Comparison of ENCODE assay signal across 8 cellular contexts in the genomic region with DNA sequence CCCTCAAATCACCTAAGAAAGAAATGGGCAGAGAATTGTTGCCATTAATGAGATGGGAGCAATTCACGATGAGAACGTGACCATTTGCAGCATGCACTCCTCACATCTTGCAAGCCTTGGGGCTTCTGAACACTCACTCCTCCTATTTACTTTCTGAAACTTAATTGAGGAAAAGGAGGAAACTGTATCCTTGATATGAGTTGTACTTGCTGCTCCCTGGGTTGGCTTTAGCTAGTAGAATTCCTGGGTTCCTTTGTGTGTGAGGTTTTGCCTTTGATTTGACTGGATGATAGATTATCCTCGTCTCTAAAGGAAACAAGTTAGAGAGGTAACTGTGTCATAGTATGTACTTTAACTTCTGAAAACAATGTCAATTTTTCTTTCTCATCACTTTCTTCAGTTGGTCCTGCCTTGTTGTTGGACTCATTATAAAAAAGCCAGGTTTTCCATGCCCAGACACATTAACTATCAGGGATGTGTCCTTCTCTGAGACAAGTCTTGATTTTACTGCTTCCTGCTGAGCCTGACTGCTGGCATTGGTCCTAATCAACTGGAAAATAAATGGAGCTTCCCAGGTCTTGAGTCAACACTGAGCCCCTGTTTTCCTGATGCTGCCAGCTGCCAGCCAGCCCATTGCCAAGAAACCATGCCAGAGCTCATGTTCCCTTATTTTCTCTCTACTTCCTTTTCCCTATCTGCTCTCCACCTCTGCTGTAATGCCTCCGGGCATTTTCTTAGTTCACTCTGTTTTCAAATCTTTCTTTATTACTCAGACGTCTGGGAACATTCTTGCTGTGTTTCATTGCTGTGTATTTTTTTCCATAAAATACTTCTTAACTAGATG. TPM values are rescaled to one million over a fixed set of nuclear protein-coding genes. Genes with fewer than 3 reads are reported as not detected.
A peak's percentile ranks its signal among the peaks of the same experiment; 100 is the strongest.
DNase-seq lines count a peak whose midpoint lies in the region; ATAC-seq and TF ChIP-seq lines count a peak whose summit lies in the region.

No MANE protein-coding gene starts in this region.

- H3K4me1 Mint-ChIP-seq in T-helper 2 cell treated with Interferon-gamma antibody and Interleukin-4, amounts not matched to agents 5 μg/mL and 100 μg/mL, for 36 hours (ENCODE audit: low read depth), result no peaks in the 10 kb centered on the region

- H3K27me3 ChIP-seq in BJ (ENCODE audit: control insufficient read depth, insufficient read depth, low read length), result peaks cover under 1% of the 10 kb centered on the region; the same call in 1 of the 2 replicates

- CTCF ChIA-PET in BJ (lab: Yijun Ruan, JAX), result no interaction called here

- peaks cover 15% of the 10 kb centered on the region for H3K27me3 Mint-ChIP-seq in T-helper 2 cell treated with Interferon-gamma antibody and Interleukin-4, amounts not matched to agents 5 μg/mL and 100 μg/mL, for 36 hours (ENCODE audit: low read depth)

- no peak for ATAC-seq in GM19324 (IDR thresholded peaks at IDR 0.05; ENCODE audit: low FRiP score, unreplicated experiment)
- no peak for ATAC-seq in activated naive CD4-positive, alpha-beta T cell treated with anti-CD3 and anti-CD28 coated beads, Interleukin-2, amount 50 U/mL, for 72 hours

- peaks cover 6% of the 10 kb centered on the region for H3K9me3 Mint-ChIP-seq in T-helper 2 cell treated with Interferon-gamma antibody and Interleukin-4, amounts not matched to agents 5 μg/mL and 100 μg/mL, for 36 hours
- peaks cover 6 to 11% of the 10 kb centered on the region in 2 donors for H3K9me3 Mint-ChIP-seq in activated naive CD4-positive, alpha-beta T cell treated with anti-CD3 and anti-CD28 coated beads, Interleukin-2, amount 50 U/mL, for 72 hours

- POLR2A ChIA-PET in BJ (lab: Charles Lee), result no interaction called here

- H3K27ac Mint-ChIP-seq in T-helper 2 cell treated with Interferon-gamma antibody and Interleukin-4, amounts not matched to agents 5 μg/mL and 100 μg/mL, for 36 hours, result no peak overlapping the region
- H3K27ac Mint-ChIP-seq in activated naive CD4-positive, alpha-beta T cell treated with anti-CD3 and anti-CD28 coated beads, Interleukin-2, amount 50 U/mL, for 72 hours, result no peak overlapping the region

- no peaks in the 10 kb centered on the region for H3K36me3 ChIP-seq in BJ (ENCODE audit: control insufficient read depth, insufficient read depth, low read length)

- DNase-seq in BJ (ENCODE audit: low read depth) (peak; percentile 57), NCI-H146 (lab: John Stamatoyannopoulos, UW) (peak; percentile 90), astrocyte of the spinal cord (ENCODE audit: low read depth, low spot score) (peak; percentile 56), medulla oblongata (ENCODE audit: extremely low spot score) (peak; percentile 30), NAMALWA (ENCODE audit: low spot score) (no peak)
- DNase-seq in T-helper 2 cell treated with Interferon-gamma antibody and Interleukin-4, amounts not matched to agents 5 μg/mL and 100 μg/mL, for 36 hours (ENCODE audit: low spot score), result no peak
- DNase-seq in activated naive CD4-positive, alpha-beta T cell treated with anti-CD3 and anti-CD28 coated beads, Interleukin-2, amount 50 U/mL, for 72 hours (ENCODE audit: low spot score in 2 of 2), result no peak

- H3K4me3 ChIP-seq in BJ (ENCODE audit: low read depth, low read length) (no peak overlapping the region), astrocyte of the spinal cord (ENCODE audit: low read depth, low read length) (no peak overlapping the region)

- TF ChIP-seq CTCF in BJ (IDR thresholded peaks at IDR 0.05; ENCODE audit: insufficient read depth, low read depth, low read length) (no peak), astrocyte of the spinal cord (IDR thresholded peaks at IDR 0.05; ENCODE audit: low read depth, low read length) (no peak)

- no peak overlapping the region for H3K4me3 Mint-ChIP-seq in T-helper 2 cell treated with Interferon-gamma antibody and Interleukin-4, amounts not matched to agents 5 μg/mL and 100 μg/mL, for 36 hours

- in situ Hi-C loops in astrocyte of the spinal cord (cut with HindIII; ENCODE audit: low sequenced_read_pairs), result no loop called here

- H3K36me3 Mint-ChIP-seq in T-helper 2 cell treated with Interferon-gamma antibody and Interleukin-4, amounts not matched to agents 5 μg/mL and 100 μg/mL, for 36 hours (ENCODE audit: low read depth), result no peaks in the 10 kb centered on the region
- peaks cover 0 to 8% of the 10 kb centered on the region in 2 donors for H3K36me3 Mint-ChIP-seq in activated naive CD4-positive, alpha-beta T cell treated with anti-CD3 and anti-CD28 coated beads, Interleukin-2, amount 50 U/mL, for 72 hours

RNA-seq across cellular contexts. Expression of a gene that starts 6.0 kb away (rescaled TPM):
- 0.16 and 0.26 TPM in 2 replicates for polyA plus RNA-seq in BJ (2011; rRNA removed)
- 0.14 and 0.21 TPM in 2 replicates for polyA minus RNA-seq in BJ (2011; rRNA and poly(A)+ RNA removed)
- not detected for total RNA-seq in activated naive CD4-positive, alpha-beta T cell treated with anti-CD3 and anti-CD28 coated beads, Interleukin-2, amount 50 U/mL, for 72 hours

Comparison
In these comparisons a context has a peak if more than half of its experiments do, and no peak if none do; other contexts are left out.
1. DNase-seq: peak in BJ (single experiment), NCI-H146 (single experiment), astrocyte of the spinal cord (single experiment) and medulla oblongata (single experiment); none in T-helper 2 cell treated with Interferon-gamma antibody and Interleukin-4, amounts not matched to agents 5 μg/mL and 100 μg/mL, for 36 hours (single experiment), NAMALWA (single experiment) and activated naive CD4-positive, alpha-beta T cell treated with anti-CD3 and anti-CD28 coated beads, Interleukin-2, amount 50 U/mL, for 72 hours (0 of 2).